ENCODE assay signal across 14 cellular contexts in genomic region chr7:159145544-159145891, GRCh38. TPM values are rescaled to one million over a fixed set of nuclear protein-coding genes. Genes with fewer than 3 reads are reported as not detected.
DNase-seq lines count a peak whose midpoint lies in the region; ATAC-seq, FAIRE-seq and TF ChIP-seq lines count a peak whose summit lies in the region.
"Had no signal": no experiment of that assay in that cellular context is flagged by ENCODE, and none has a peak within 500 bp of the region (broad histone marks: within the 10 kb centered on the region; RNA-seq: fewer than 3 reads in every experiment).

No MANE protein-coding gene starts in this region.

- TF ChIP-seq POLR2A in A549 (IDR thresholded peaks at IDR 0.05; ENCODE audit: low read length): no peak

- POLR2A ChIA-PET in A549 (lab: Yijun Ruan, JAX): no interaction called here

- H3K27me3 ChIP-seq in HUES6 (ENCODE audit: control insufficient read depth, insufficient read depth, low read length) (peaks cover 71% of the 10 kb centered on the region), pancreas (no peaks in the 10 kb centered on the region)

- FAIRE-seq in A549 (lab: Jason Lieb, UNC) (no peak), pancreas (lab: Jason Lieb, UNC) (no peak)
- FAIRE-seq: bronchial epithelial cell had no signal

- no peak for DNase-seq in A549 (ENCODE audit: low read depth in 1 of 2, low spot score in 1 of 2)
- DNase-seq in left ventricle myocardium superior: peak; percentile 41
- peak in 1 of 6 donors; percentile 20 for DNase-seq in pancreas
- DNase-seq in stimulated activated naive CD4-positive, alpha-beta T cell treated with Interleukin-2 at 50 U/mL for 16 hours (lab: John Stamatoyannopoulos, UW): no peak
- no peak for DNase-seq in NCI-H345 treated with DMSO at 0.1 percent for 48 hours (lab: John Stamatoyannopoulos, UW; ENCODE audit: unreplicated experiment)
- no peak for DNase-seq in hippocampal formation (lab: John Stamatoyannopoulos, UW)
- DNase-seq: activated CD4-positive, alpha-beta T cell treated with anti-CD3 and anti-CD28 coated beads, Interleukin-2, amount 50 U/mL, for 4 hours; foreskin keratinocyte; SIG-M5 had no signal

- intact Hi-C loops in left ventricle myocardium superior (cut with micrococcal nuclease) (no loop called here), pancreas (cut with DNase I) (no loop called here)

- H3K36me3 ChIP-seq in HUES6 (ENCODE audit: control insufficient read depth, insufficient read depth, low read length) (no peaks in the 10 kb centered on the region), pancreas (no peaks in the 10 kb centered on the region)

- H3K4me3 ChIP-seq in A549: no peak overlapping the region
- H3K4me3 ChIP-seq in HUES6 (ENCODE audit: low read depth, low read length): peak overlapping the region; percentile 51
- peak overlapping the region; percentile 11 to 72 (median 60) for H3K4me3 ChIP-seq in pancreas

- H3K4me1 ChIP-seq in A549 (no peaks in the 10 kb centered on the region), HUES6 (ENCODE audit: control insufficient read depth, insufficient read depth, low read length) (peaks cover 27% of the 10 kb centered on the region), pancreas (no peaks in the 10 kb centered on the region)
- H3K4me1 ChIP-seq: foreskin keratinocyte had no signal

- TF ChIP-seq EP300 in A549 (IDR thresholded peaks at IDR 0.05): no peak

- no peak overlapping the region for H3K27ac ChIP-seq in A549
- no peak overlapping the region for H3K27ac ChIP-seq in HUES6 (ENCODE audit: low read depth, low read length)
- no peak overlapping the region for H3K27ac ChIP-seq in pancreas
- H3K27ac ChIP-seq: foreskin keratinocyte had no signal

- 65% methylated on average over 29 of the region's 29 CpGs for WGBS in A549 (ENCODE audit: missing lambda C conversion rate)
- WGBS in pancreas, 2 donors: 7 to 8% methylated on average over 29 of the region's 29 CpGs

- no peak overlapping the region for H3K9ac ChIP-seq in HUES6 (ENCODE audit: low read length)

- H3K9me3 ChIP-seq in A549 (no peaks in the 10 kb centered on the region), HUES6 (ENCODE audit: control insufficient read depth, insufficient read depth, low read depth, low read length) (no peaks in the 10 kb centered on the region), pancreas (no peaks in the 10 kb centered on the region)

- TF ChIP-seq CTCF in A549 (IDR thresholded peaks at IDR 0.05) (no peak), pancreas (IDR thresholded peaks at IDR 0.05) (no peak)

- H3K4me2 ChIP-seq in A549: peak overlapping the region; percentile 58; the same call in 2 of the 3 replicates

- ATAC-seq in A549 (no peak), left ventricle myocardium superior (peak; percentile 35), pancreas (peak; percentile 29 to 39 (median 32)), GM21526 (IDR thresholded peaks at IDR 0.05; ENCODE audit: low FRiP score, unreplicated experiment) (no peak)

- no peak for TF ChIP-seq RAD21 in A549 (conservative IDR thresholded peaks at IDR 0.05 in 1 of 2, IDR thresholded peaks at IDR 0.05 in 1 of 2)

- CTCF ChIA-PET in A549 (lab: Yijun Ruan, JAX): no interaction called here

TF ChIP-seq in A549, 52 proteins besides CTCF, POLR2A, EP300 and RAD21:
- no peak for TF ChIP-seq HOXB5 (CRISPR knock-in tag; IDR thresholded peaks at IDR 0.05)

RNA-seq across cellular contexts. Expression of gene VIPR2, which starts 0.9 kb away (rescaled TPM):
- polyA plus RNA-seq in A549 (2011; rRNA removed): not detected in 2 replicates
- polyA plus RNA-seq in A549 (2012; cell fraction: cytosol; rRNA removed): not detected in 2 replicates
- polyA plus RNA-seq in A549 (2012; cell fraction: nucleus; rRNA removed): 0.05 TPM in 1 of 2 replicates, not detected in the other
- polyA plus RNA-seq in A549 (2017; fragmentation: RNase III; extraction: RNeasy Plus Mini Kit Qiagen cat#74134 plus additional on column Dnase treatment): not detected in 3 replicates
- polyA minus RNA-seq in A549 (2011; rRNA and poly(A)+ RNA removed): 0.08 TPM in 1 of 2 replicates, not detected in the other
- 21.3 TPM for total RNA-seq in left ventricle myocardium superior
- total RNA-seq in pancreas: 10 to 100 TPM in 4 of 6 donors, 1 to 10 TPM in 2; 3.7 to 13.7 (median 11.3) TPM
- polyA plus RNA-seq in pancreas: 10 to 100 TPM; 10.2 TPM
- total RNA-seq: bronchial epithelial cell; CD4-positive, CD25-positive, alpha-beta regulatory T cell; foreskin keratinocyte; myocyte had no signal
- polyA plus RNA-seq: CD4-positive, CD25-positive, alpha-beta regulatory T cell; foreskin keratinocyte had no signal

Comparison
In these comparisons a context has a peak if more than half of its experiments do, and no peak if none do; other contexts are left out.
1. ATAC-seq: peak in left ventricle myocardium superior (single experiment) and pancreas (4 of 4); none in A549 (0 of 2) and GM21526 (single experiment).